ENCODE assay signal across 13 cellular contexts in genomic region chr11:120184946-120185677, GRCh38. TPM values are rescaled to one million over a fixed set of nuclear protein-coding genes. Genes with fewer than 3 reads are reported as not detected.
DNase-seq lines count a peak whose midpoint lies in the region; ATAC-seq and TF ChIP-seq lines count a peak whose summit lies in the region.
"Had no signal": no experiment of that assay in that cellular context is flagged by ENCODE, and none has a peak within 500 bp of the region (broad histone marks: within the 10 kb centered on the region; RNA-seq: fewer than 3 reads in every experiment).

No MANE protein-coding gene starts in this region.

- H3K4me1 ChIP-seq in hepatocyte (ENCODE audit: insufficient read depth), result peaks cover 72% of the 10 kb centered on the region
- H3K4me1 ChIP-seq in prostate gland (replicated peaks), result no peaks in the 10 kb centered on the region

- DNase-seq in AG08396 (ENCODE audit: low spot score), result peak; percentile 65
- DNase-seq in caudate nucleus (lab: John Stamatoyannopoulos, UW), result peak in 1 of 61 donors; percentile 17
- DNase-seq in hepatocyte (ENCODE audit: low spot score), result peak; percentile 85
- no peak for DNase-seq in prostate gland (ENCODE audit: low spot score)
- no peak for DNase-seq in DMS79 (lab: John Stamatoyannopoulos, UW)
- DNase-seq in activated CD4-positive, alpha-beta T cell treated with anti-CD3 and anti-CD28 coated beads, Interleukin-2, amount 50 U/mL, for 4 hours, result no peak
- no peak for DNase-seq in hippocampal formation (lab: John Stamatoyannopoulos, UW)
- DNase-seq: activated T-cell treated with anti-CD3 and anti-CD28 coated beads, Interleukin-2, amount 50 U/mL, for 4 hours; effector CD8-positive, alpha-beta T cell; NCI-H748 treated with DMSO at 0.1 percent for 48 hours; stimulated activated CD4-positive, alpha-beta T cell treated with anti-CD3 and anti-CD28 coated beads, Interleukin-4, amount 100 ng/mL, for 4 hours had no signal

- H3K4me3 ChIP-seq in hepatocyte (no peak overlapping the region), prostate gland (no peak overlapping the region)

- TF ChIP-seq CTCF in hepatocyte (IDR thresholded peaks at IDR 0.05; ENCODE audit: poor library complexity), result no peak
- no peak for TF ChIP-seq CTCF in prostate gland (IDR thresholded peaks at IDR 0.05)

- H4K20me1 ChIP-seq in hepatocyte (ENCODE audit: insufficient read depth, poor library complexity, severe bottlenecking), result no peaks in the 10 kb centered on the region

- peak overlapping the region; percentile 61 for H3K4me2 ChIP-seq in hepatocyte

- no peak for ATAC-seq in HG03097 (IDR thresholded peaks at IDR 0.05; ENCODE audit: low FRiP score, unreplicated experiment)
- ATAC-seq: activated T-cell treated with anti-CD3 and anti-CD28 coated beads, Interleukin-2, amount 50 U/mL, for 4 hours had no signal

- H3K27me3 ChIP-seq in hepatocyte (no peaks in the 10 kb centered on the region), prostate gland (replicated peaks; ENCODE audit: insufficient read depth) (no peaks in the 10 kb centered on the region)

- intact Hi-C loops in prostate gland (cut with DNase I), result no loop called here

- no peaks in the 10 kb centered on the region for H3K79me2 ChIP-seq in hepatocyte

- H3K27ac ChIP-seq in caudate nucleus (ENCODE audit: low read depth, low read length) (peak overlapping the region; percentile 69), hepatocyte (peak overlapping the region; percentile 98), prostate gland (peak overlapping the region; percentile 29 to 33)

- no peak for TF ChIP-seq POLR2A in prostate gland (IDR thresholded peaks at IDR 0.05)

- no peaks in the 10 kb centered on the region for H3K9me2 ChIP-seq in hepatocyte (replicated peaks; ENCODE audit: insufficient read depth)

- H3K9me3 ChIP-seq in hepatocyte (ENCODE audit: low read depth) (no peaks in the 10 kb centered on the region), prostate gland (no peaks in the 10 kb centered on the region)

- no peaks in the 10 kb centered on the region for H3K36me3 ChIP-seq in hepatocyte (replicated peaks; ENCODE audit: insufficient read depth, low read depth)
- H3K36me3 ChIP-seq in prostate gland, result no peaks in the 10 kb centered on the region

- WGBS in hepatocyte (ENCODE audit: low lambda C conversion rate, missing lambda C conversion rate), result 25% methylated on average over 7 of the region's 7 CpGs
- WGBS in prostate gland, result 46% methylated on average over 7 of the region's 7 CpGs

- no peak overlapping the region for H2AFZ ChIP-seq in hepatocyte

RNA-seq across cellular contexts. Expression of gene OAF, which starts 25.7 kb away (rescaled TPM):
- total RNA-seq in hepatocyte (63.9 and 72.4 TPM in 2 replicates), prostate gland (10 to 100 TPM; 14.5 to 17.4 TPM)
- polyA plus RNA-seq in hepatocyte, result 73.0 and 102 TPM in 2 replicates

RNA-seq across cellular contexts. Expression of gene TRIM29, which starts 47.2 kb away (rescaled TPM):
- 7.7 and 11.2 TPM in 2 replicates for total RNA-seq in hepatocyte
- polyA plus RNA-seq in hepatocyte, result 8.5 and 9.4 TPM in 2 replicates
- total RNA-seq in prostate gland, result 100 to 1,000 TPM in 1 of 2 donors, 10 to 100 TPM in 1; 73.7 to 126 TPM
- total RNA-seq: activated T-cell treated with anti-CD3 and anti-CD28 coated beads, Interleukin-2, amount 50 U/mL, for 4 hours; T-helper 1 cell treated with Interleukin-12 subunit alpha and Interleukin-12 subunit beta and Interleukin-4 antibody, amounts not matched to agents 30 ng/mL and 1 ng/mL, for 36 hours had no signal

RNA-seq across cellular contexts. Expression of gene POU2F3, which starts 54.8 kb away (rescaled TPM):
- 0.24 TPM in 1 of 2 replicates, not detected in the other for total RNA-seq in hepatocyte
- polyA plus RNA-seq in hepatocyte, result 0.21 TPM in 1 of 2 replicates, not detected in the other
- 1 to 10 TPM; 1.5 to 6.1 TPM for total RNA-seq in prostate gland
- total RNA-seq: activated T-cell treated with anti-CD3 and anti-CD28 coated beads, Interleukin-2, amount 50 U/mL, for 4 hours had no signal

Comparison
In these comparisons a context has a peak if more than half of its experiments do, and no peak if none do; other contexts are left out.
1. DNase-seq: peak in AG08396 (single experiment) and hepatocyte (single experiment); none in prostate gland (single experiment), DMS79 (single experiment), activated CD4-positive, alpha-beta T cell treated with anti-CD3 and anti-CD28 coated beads, Interleukin-2, amount 50 U/mL, for 4 hours (0 of 2) and hippocampal formation (0 of 2).
2. H3K27ac ChIP-seq: peak in every context shown above with its lines; median percentile 98 in hepatocyte; 69 in caudate nucleus; 31 in prostate gland.